In genomic region chr19:44334639-44335038, GRCh38 we compare ENCODE assay signal across 1 cellular context.
A peak's percentile ranks its signal among the peaks of the same experiment; 100 is the strongest.
TF ChIP-seq lines count a peak whose summit lies in the region.

No MANE protein-coding gene starts in this region.

TF ChIP-seq in HEK293, 187 proteins besides CTCF, POLR2A, EP300 and RAD21 (continued from another document):
- TF ChIP-seq ZNF280D (tag by site-specific recombination; IDR thresholded peaks at IDR 0.05): peak; percentile 34; the same call in 1 of the 2 replicates
- peak; percentile 40; the same call in 1 of the 2 replicates for TF ChIP-seq ZNF626 (tag by site-specific recombination; IDR thresholded peaks at IDR 0.05)
